In genomic region chr17:48488548-48489106, GRCh38 we compare ENCODE assay signal across 1 cellular context.
TF ChIP-seq lines count a peak whose summit lies in the region.

No MANE protein-coding gene starts in this region.

TF ChIP-seq in K562, 482 proteins besides CTCF, POLR2A, EP300 and RAD21 (continued from another document and continues in another):
- peak; percentile 51; the same call in 1 of the 2 replicates for TF ChIP-seq NCOA1 (IDR thresholded peaks at IDR 0.05; ENCODE audit: low read depth)
- TF ChIP-seq MTF1 (CRISPR knock-in tag; IDR thresholded peaks at IDR 0.05; ENCODE audit: borderline replicate concordance) = no peak
- TF ChIP-seq XRCC5 (IDR thresholded peaks at IDR 0.05; ENCODE audit: low read depth, low read length) = 0 out of 2 replicates have a peak, but pooled peaks have one; percentile 42
- no peak for TF ChIP-seq ZNF12 (CRISPR knock-in tag; IDR thresholded peaks at IDR 0.05)
- TF ChIP-seq GABPA (tag; conservative IDR thresholded peaks at IDR 0.05; ENCODE audit: low read depth) = peak; percentile 40
- TF ChIP-seq CAMTA2 (CRISPR knock-in tag; conservative IDR thresholded peaks at IDR 0.05) = no peak
- no peak for TF ChIP-seq ZNF444 (CRISPR knock-in tag; IDR thresholded peaks at IDR 0.05)
- TF ChIP-seq RNF2 (IDR thresholded peaks at IDR 0.05) = peak; percentile 54; the same call in 1 of the 2 replicates
- peak; percentile 37 for TF ChIP-seq TBP (optimal IDR thresholded peaks at IDR 0.05; ENCODE audit: low read depth, low read length)
- no peak for TF ChIP-seq ILF3 (IDR thresholded peaks at IDR 0.05; ENCODE audit: borderline replicate concordance)
- 0 out of 2 replicates have a peak, but pooled peaks have one; percentile 27 for TF ChIP-seq DIDO1 (tag; IDR thresholded peaks at IDR 0.05; ENCODE audit: low read depth)
- no peak for TF ChIP-seq ZSCAN32 (CRISPR knock-in tag; IDR thresholded peaks at IDR 0.05)
- no peak for TF ChIP-seq TAF15 (IDR thresholded peaks at IDR 0.05; ENCODE audit: low read depth, low read length)
- peak; percentile 78 for TF ChIP-seq CXXC5 (CRISPR knock-in tag; IDR thresholded peaks at IDR 0.05)
- TF ChIP-seq CTBP1 (IDR thresholded peaks at IDR 0.05; ENCODE audit: borderline replicate concordance) = peak; percentile 85; the same call in 1 of the 2 replicates
- TF ChIP-seq ZNF282 (CRISPR knock-in tag; IDR thresholded peaks at IDR 0.05) = no peak
- TF ChIP-seq HNRNPUL1 (IDR thresholded peaks at IDR 0.05; ENCODE audit: low read length) = no peak
- TF ChIP-seq ADNP (tag; IDR thresholded peaks at IDR 0.05) = 0 out of 2 replicates have a peak, but pooled peaks have one; percentile 40
- TF ChIP-seq BCLAF1 (IDR thresholded peaks at IDR 0.05; ENCODE audit: borderline replicate concordance in 1 of 2, control insufficient read depth in 1 of 2, low read depth in 2 of 2, low read length in 1 of 2) = no peak
- TF ChIP-seq OTX1 (CRISPR knock-in tag; IDR thresholded peaks at IDR 0.05) = no peak; the same call in 1 of the 2 replicates
- peak; percentile 55 for TF ChIP-seq MTA1 (IDR thresholded peaks at IDR 0.05; ENCODE audit: borderline replicate concordance)
- no peak for TF ChIP-seq PHTF2 (CRISPR knock-in tag; IDR thresholded peaks at IDR 0.05)
- TF ChIP-seq E2F5 (CRISPR knock-in tag; IDR thresholded peaks at IDR 0.05) = no peak
- TF ChIP-seq FUS (optimal IDR thresholded peaks at IDR 0.05; ENCODE audit: low read depth, low read length) = no peak
- no peak for TF ChIP-seq ZNF398 (CRISPR knock-in tag; IDR thresholded peaks at IDR 0.05)
- TF ChIP-seq ZKSCAN1 (IDR thresholded peaks at IDR 0.05; ENCODE audit: low read depth, low read length) = peak; percentile 38; the same call in 1 of the 2 replicates
- TF ChIP-seq ZNF644 (tag; IDR thresholded peaks at IDR 0.05; ENCODE audit: low read depth) = peak; percentile 64; the same call in 1 of the 2 replicates
- no peak for TF ChIP-seq HDGF (IDR thresholded peaks at IDR 0.05)
- TF ChIP-seq LEF1 (IDR thresholded peaks at IDR 0.05) = peak; percentile 79
- TF ChIP-seq SRSF9 (IDR thresholded peaks at IDR 0.05; ENCODE audit: borderline replicate concordance, low read depth, low read length) = no peak
- peak; percentile 63; the same call in 1 of the 2 replicates for TF ChIP-seq SMARCC2 (IDR thresholded peaks at IDR 0.05; ENCODE audit: low read depth)
- no peak for TF ChIP-seq ELK3 (CRISPR knock-in tag; IDR thresholded peaks at IDR 0.05)
- no peak for TF ChIP-seq CEBPB (tag; IDR thresholded peaks at IDR 0.05)
- TF ChIP-seq ZNF592 (IDR thresholded peaks at IDR 0.05) = peak; percentile 94
- peak; percentile 85 for TF ChIP-seq ZNF583 (CRISPR knock-in tag; IDR thresholded peaks at IDR 0.05)
- no peak for TF ChIP-seq RAD51 (IDR thresholded peaks at IDR 0.05; ENCODE audit: borderline replicate concordance, low read depth)
- TF ChIP-seq FOXP4 (CRISPR knock-in tag; IDR thresholded peaks at IDR 0.05; ENCODE audit: borderline replicate concordance) = no peak
- no peak for TF ChIP-seq ZNF449 (CRISPR knock-in tag; IDR thresholded peaks at IDR 0.05)
- peak; percentile 44; the same call in 1 of the 2 replicates for TF ChIP-seq ZFX (CRISPR knock-in tag; IDR thresholded peaks at IDR 0.05)
- TF ChIP-seq PHB2 (IDR thresholded peaks at IDR 0.05; ENCODE audit: low read depth) = peak; percentile 78
- TF ChIP-seq KLF10 (CRISPR knock-in tag; IDR thresholded peaks at IDR 0.05) = no peak
- no peak for TF ChIP-seq RFX5 (IDR thresholded peaks at IDR 0.05; ENCODE audit: low read depth, low read length)
- TF ChIP-seq MCM5 (IDR thresholded peaks at IDR 0.05; ENCODE audit: low read depth) = no peak
- peak; percentile 81 for TF ChIP-seq VEZF1 (CRISPR knock-in tag; IDR thresholded peaks at IDR 0.05)
- TF ChIP-seq HMGXB4 (CRISPR knock-in tag; IDR thresholded peaks at IDR 0.05) = no peak
- TF ChIP-seq DMBX1 (CRISPR knock-in tag; IDR thresholded peaks at IDR 0.05; ENCODE audit: borderline replicate concordance) = peak; percentile 84; the same call in 1 of the 2 replicates
